23 cellular contexts compared by ENCODE assay signal in genomic region chr16:9192746-9193145, GRCh38.
DNase-seq lines count a peak whose midpoint lies in the region; ATAC-seq, FAIRE-seq and TF ChIP-seq lines count a peak whose summit lies in the region.
"Had no signal": no experiment of that assay in that cellular context is flagged by ENCODE, and none has a peak within 500 bp of the region (broad histone marks: within the 10 kb centered on the region; RNA-seq: fewer than 3 reads in every experiment).

No MANE protein-coding gene starts in this region.

- H3K36me3 Mint-ChIP-seq in activated CD4-positive, alpha-beta T cell treated with anti-CD3 and anti-CD28 coated beads, Interleukin-2, amount 10 ng/mL, durations not matched to agents 24 days and 14 days (ENCODE audit: low read depth): no peaks in the 10 kb centered on the region
- no peaks in the 10 kb centered on the region for H3K36me3 Mint-ChIP-seq in natural killer cell treated with Interleukin-12 subunit alpha and Interleukin-12 subunit beta and Interleukin-15 and Interleukin-18, amount 100 ng/mL, for 72 hours
- H3K36me3 Mint-ChIP-seq: CD8-positive, alpha-beta memory T cell had no signal

- H3K9ac ChIP-seq in smooth muscle cell (ENCODE audit: low read depth): no peak overlapping the region
- H3K9ac ChIP-seq: BLaER1, KMS-11 had no signal

- no peak overlapping the region for H3K27ac Mint-ChIP-seq in activated CD4-positive, alpha-beta T cell treated with anti-CD3 and anti-CD28 coated beads, Interleukin-2, amount 10 ng/mL, durations not matched to agents 24 days and 14 days
- H3K27ac Mint-ChIP-seq in natural killer cell treated with Interleukin-12 subunit alpha and Interleukin-12 subunit beta and Interleukin-15 and Interleukin-18, amount 100 ng/mL, for 72 hours: no peak overlapping the region
- H3K27ac Mint-ChIP-seq: CD8-positive, alpha-beta memory T cell had no signal

- no peaks in the 10 kb centered on the region for H3K9me3 ChIP-seq in smooth muscle cell (replicated peaks; ENCODE audit: low read depth)
- H3K9me3 ChIP-seq in pancreas: no peaks in the 10 kb centered on the region
- H3K9me3 ChIP-seq: BLaER1, MG63 had no signal

- H3K27me3 ChIP-seq in smooth muscle cell (ENCODE audit: low read depth) (peaks cover 29% of the 10 kb centered on the region), pancreas (no peaks in the 10 kb centered on the region)
- H3K27me3 ChIP-seq: BLaER1, MG63 had no signal

- H4K20me1 ChIP-seq in smooth muscle cell (ENCODE audit: low read depth): no peaks in the 10 kb centered on the region
- H4K20me1 ChIP-seq: BLaER1 had no signal

- H3K4me3 Mint-ChIP-seq in activated CD4-positive, alpha-beta T cell treated with anti-CD3 and anti-CD28 coated beads, Interleukin-2, amount 10 ng/mL, durations not matched to agents 24 days and 14 days: no peak overlapping the region
- no peak overlapping the region for H3K4me3 Mint-ChIP-seq in natural killer cell treated with Interleukin-12 subunit alpha and Interleukin-12 subunit beta and Interleukin-15 and Interleukin-18, amount 100 ng/mL, for 72 hours
- H3K4me3 Mint-ChIP-seq: CD8-positive, alpha-beta memory T cell had no signal

- no peaks in the 10 kb centered on the region for H3K27me3 Mint-ChIP-seq in activated CD4-positive, alpha-beta T cell treated with anti-CD3 and anti-CD28 coated beads, Interleukin-2, amount 10 ng/mL, durations not matched to agents 24 days and 14 days
- peaks cover 0 to 3% of the 10 kb centered on the region in 2 donors for H3K27me3 Mint-ChIP-seq in natural killer cell treated with Interleukin-12 subunit alpha and Interleukin-12 subunit beta and Interleukin-15 and Interleukin-18, amount 100 ng/mL, for 72 hours

- no peak overlapping the region for H2AFZ ChIP-seq in smooth muscle cell (ENCODE audit: low read depth)
- H2AFZ ChIP-seq: PC-9 had no signal

- no peak overlapping the region for H3K4me2 ChIP-seq in smooth muscle cell
- H3K4me2 ChIP-seq: BLaER1, KMS-11, PC-9 had no signal

- H3K79me2 ChIP-seq in smooth muscle cell (ENCODE audit: low read depth): no peaks in the 10 kb centered on the region

- 37% methylated on average over 4 of the region's 4 CpGs for WGBS in smooth muscle cell (ENCODE audit: low lambda C conversion rate)
- 50 to 62% methylated on average over 4 of the region's 4 CpGs for WGBS in pancreas, 2 donors

- H3F3A ChIP-seq in smooth muscle cell (ENCODE audit: low read depth): no peaks in the 10 kb centered on the region

- DNase-seq in ELF-1 (ENCODE audit: low read depth, low spot score): peak; percentile 29
- peak; percentile 47 for DNase-seq in M059J (ENCODE audit: low read depth)
- DNase-seq in epithelial cell of proximal tubule (ENCODE audit: low read depth): peak; percentile 12
- peak; percentile 27 for DNase-seq in renal cortical epithelial cell (ENCODE audit: low read depth)
- DNase-seq in smooth muscle cell (lab: John Stamatoyannopoulos, UW; ENCODE audit: unreplicated experiment): no peak
- DNase-seq in activated CD4-positive, alpha-beta T cell treated with anti-CD3 and anti-CD28 coated beads, Interleukin-2, amount 10 ng/mL, durations not matched to agents 24 days and 14 days: no peak
- no peak for DNase-seq in natural killer cell treated with Interleukin-12 subunit alpha and Interleukin-12 subunit beta and Interleukin-15 and Interleukin-18, amount 100 ng/mL, for 72 hours (ENCODE audit: low spot score)
- DNase-seq in pancreas: no peak
- DNase-seq: CD8-positive, alpha-beta memory T cell; MG63; NCI-H1105; NCI-H1694 treated with DMSO at 0.1 percent for 48 hours; NCI-H446; NCI-H748 treated with DMSO at 0.1 percent for 48 hours; PC-9; Right ventricle myocardium superior had no signal

- H3K4me1 ChIP-seq in smooth muscle cell (ENCODE audit: low read depth): no peaks in the 10 kb centered on the region
- H3K4me1 ChIP-seq in pancreas: no peaks in the 10 kb centered on the region
- H3K4me1 ChIP-seq: BLaER1 had no signal

- intact Hi-C loops in activated CD4-positive, alpha-beta T cell treated with anti-CD3 and anti-CD28 coated beads, Interleukin-2, amount 10 ng/mL, durations not matched to agents 24 days and 14 days (cut with micrococcal nuclease): no loop called here
- intact Hi-C loops in pancreas (cut with DNase I): no loop called here

- no peak for TF ChIP-seq CTCF in epithelial cell of proximal tubule (conservative IDR thresholded peaks at IDR 0.05; ENCODE audit: low read depth, low read length)
- no peak for TF ChIP-seq CTCF in smooth muscle cell (IDR thresholded peaks at IDR 0.05; ENCODE audit: borderline replicate concordance, insufficient read depth, poor library complexity, severe bottlenecking)
- no peak for TF ChIP-seq CTCF in pancreas (IDR thresholded peaks at IDR 0.05)

- H3K36me3 ChIP-seq in smooth muscle cell (ENCODE audit: low read depth) (no peaks in the 10 kb centered on the region), pancreas (no peaks in the 10 kb centered on the region)
- H3K36me3 ChIP-seq: BLaER1, MG63 had no signal

- H3K9me3 Mint-ChIP-seq in activated CD4-positive, alpha-beta T cell treated with anti-CD3 and anti-CD28 coated beads, Interleukin-2, amount 10 ng/mL, durations not matched to agents 24 days and 14 days: no peaks in the 10 kb centered on the region
- no peaks in the 10 kb centered on the region for H3K9me3 Mint-ChIP-seq in natural killer cell treated with Interleukin-12 subunit alpha and Interleukin-12 subunit beta and Interleukin-15 and Interleukin-18, amount 100 ng/mL, for 72 hours
- H3K9me3 Mint-ChIP-seq: CD8-positive, alpha-beta memory T cell had no signal

- no peak overlapping the region for H3K4me3 ChIP-seq in epithelial cell of proximal tubule (ENCODE audit: low read depth, low read length)
- H3K4me3 ChIP-seq in smooth muscle cell: no peak overlapping the region
- H3K4me3 ChIP-seq in pancreas: no peak overlapping the region
- H3K4me3 ChIP-seq: BLaER1, GM12878, MG63, PC-9 had no signal

- H3K27ac ChIP-seq in smooth muscle cell (ENCODE audit: low read depth): no peak overlapping the region
- H3K27ac ChIP-seq in pancreas: no peak overlapping the region
- H3K27ac ChIP-seq: BLaER1, KMS-11, PC-9 had no signal

- no peak for FAIRE-seq in pancreas (lab: Jason Lieb, UNC)
- FAIRE-seq: GM12878, GM18507, HepG2 had no signal

- no peaks in the 10 kb centered on the region for H3K4me1 Mint-ChIP-seq in activated CD4-positive, alpha-beta T cell treated with anti-CD3 and anti-CD28 coated beads, Interleukin-2, amount 10 ng/mL, durations not matched to agents 24 days and 14 days
- no peaks in the 10 kb centered on the region for H3K4me1 Mint-ChIP-seq in natural killer cell treated with Interleukin-12 subunit alpha and Interleukin-12 subunit beta and Interleukin-15 and Interleukin-18, amount 100 ng/mL, for 72 hours (ENCODE audit: low read depth in 2 of 2)
- H3K4me1 Mint-ChIP-seq: CD8-positive, alpha-beta memory T cell had no signal

- ATAC-seq in natural killer cell treated with Interleukin-12 subunit alpha and Interleukin-12 subunit beta and Interleukin-15 and Interleukin-18, amount 100 ng/mL, for 72 hours: no peak
- ATAC-seq in pancreas: no peak
- ATAC-seq: GM12878, HCT116, HepG2, SK-N-SH treated with all-trans-retinoic acid at 6 μM for 48 hours had no signal

Comparison
In these comparisons a context has a peak if more than half of its experiments do, and no peak if none do; other contexts are left out.
1. DNase-seq: peak in ELF-1 (single experiment), M059J (single experiment), epithelial cell of proximal tubule (single experiment) and renal cortical epithelial cell (single experiment); none in smooth muscle cell (single experiment), activated CD4-positive, alpha-beta T cell treated with anti-CD3 and anti-CD28 coated beads, Interleukin-2, amount 10 ng/mL, durations not matched to agents 24 days and 14 days (single experiment), natural killer cell treated with Interleukin-12 subunit alpha and Interleukin-12 subunit beta and Interleukin-15 and Interleukin-18, amount 100 ng/mL, for 72 hours (single experiment) and pancreas (0 of 6).